20 cellular contexts compared by ENCODE assay signal in genomic region chr1:239315623-239316217, GRCh38.
DNase-seq lines count a peak whose midpoint lies in the region; ATAC-seq, FAIRE-seq and TF ChIP-seq lines count a peak whose summit lies in the region.
"Had no signal": no experiment of that assay in that cellular context is flagged by ENCODE, and none has a peak within 500 bp of the region (broad histone marks: within the 10 kb centered on the region; RNA-seq: fewer than 3 reads in every experiment).

No MANE protein-coding gene starts in this region.

- H3K4me1 ChIP-seq in liver (ENCODE audit: control insufficient read depth in 4 of 4, insufficient read depth in 4 of 4, low read length in 3 of 4): peaks cover 0 to 6% (median 1%) of the 10 kb centered on the region in 4 donors
- no peaks in the 10 kb centered on the region for H3K4me1 ChIP-seq in HepG2 (ENCODE audit: insufficient read depth, low read length)
- no peaks in the 10 kb centered on the region for H3K4me1 ChIP-seq in endocrine pancreas (ENCODE audit: control insufficient read depth, insufficient read depth, low read length)
- peaks cover 0 to 5% (median 2%) of the 10 kb centered on the region in 4 donors for H3K4me1 ChIP-seq in right lobe of liver

- no peak overlapping the region for H3K4me3 Mint-ChIP-seq in activated naive CD4-positive, alpha-beta T cell treated with anti-CD3 and anti-CD28 coated beads, Interleukin-2, amount 10 ng/mL, durations not matched to agents 7 days and 5 days
- H3K4me3 Mint-ChIP-seq: CD4-positive, alpha-beta memory T cell had no signal

- H3K4me1 Mint-ChIP-seq in activated naive CD4-positive, alpha-beta T cell treated with anti-CD3 and anti-CD28 coated beads, Interleukin-2, amount 10 ng/mL, durations not matched to agents 7 days and 5 days: no peaks in the 10 kb centered on the region
- H3K4me1 Mint-ChIP-seq: CD4-positive, alpha-beta memory T cell had no signal

- ATAC-seq in HepG2 (no peak), right lobe of liver (peak; percentile 90 to 96 (median 92)), GM21381 (IDR thresholded peaks at IDR 0.05; ENCODE audit: unreplicated experiment) (no peak)

- no peak overlapping the region for H3K4me2 ChIP-seq in HepG2 (ENCODE audit: low read depth, low read length)
- H3K4me2 ChIP-seq: KMS-11, SK-N-SH had no signal

- POLR2A ChIA-PET in HepG2 (lab: Yijun Ruan, JAX): no interaction called here

- H3K79me2 ChIP-seq in HepG2 (ENCODE audit: insufficient read depth, low read length): no peaks in the 10 kb centered on the region

- H2AFZ ChIP-seq in HepG2 (ENCODE audit: low read length): no peak overlapping the region
- H2AFZ ChIP-seq: GM23248 had no signal

- TF ChIP-seq RAD21 in liver (IDR thresholded peaks at IDR 0.05) (no peak), HepG2 (CRISPR knock-in tag; IDR thresholded peaks at IDR 0.05) (no peak)

- no peaks in the 10 kb centered on the region for H3K36me3 Mint-ChIP-seq in activated naive CD4-positive, alpha-beta T cell treated with anti-CD3 and anti-CD28 coated beads, Interleukin-2, amount 10 ng/mL, durations not matched to agents 7 days and 5 days
- H3K36me3 Mint-ChIP-seq: CD4-positive, alpha-beta memory T cell had no signal

- H3K27ac ChIP-seq in liver (ENCODE audit: low read depth in 1 of 2, low read length in 2 of 2): peak overlapping the region; percentile 7 to 43
- no peak overlapping the region for H3K27ac ChIP-seq in HepG2 (ENCODE audit: extremely low read length, insufficient read depth, low read length)
- peak overlapping the region in 2 of 3 donors; percentile 60 to 75 for H3K27ac ChIP-seq in right lobe of liver
- H3K27ac ChIP-seq: GM23248, KMS-11 had no signal

- TF ChIP-seq POLR2A in HepG2 (IDR thresholded peaks at IDR 0.05; ENCODE audit: insufficient read depth in 1 of 2, low read depth in 2 of 2, low read length in 2 of 2) (no peak), right lobe of liver (IDR thresholded peaks at IDR 0.05) (no peak)

- H3K4me3 ChIP-seq in liver (ENCODE audit: low read depth in 1 of 3, low read length in 3 of 3): peak overlapping the region in 2 of 3 donors; percentile 39 to 41
- no peak overlapping the region for H3K4me3 ChIP-seq in HepG2 (replicated peaks in 1 of 3; ENCODE audit: insufficient read depth in 1 of 3, low read depth in 2 of 3, low read length in 3 of 3)
- H3K4me3 ChIP-seq in endocrine pancreas (ENCODE audit: control insufficient read depth, insufficient read depth, low read length): peak overlapping the region; percentile 73
- H3K4me3 ChIP-seq in right lobe of liver: peak overlapping the region; percentile 29 to 45 (median 39)
- H3K4me3 ChIP-seq: GM23248 had no signal

- no peaks in the 10 kb centered on the region for H3K27me3 Mint-ChIP-seq in activated naive CD4-positive, alpha-beta T cell treated with anti-CD3 and anti-CD28 coated beads, Interleukin-2, amount 10 ng/mL, durations not matched to agents 7 days and 5 days

- in situ Hi-C loops in HepG2 (cut with HindIII; ENCODE audit: extremely low pct_ligation_motif_present, low pct_unique_long_range_greater_than_20kb): no loop called here

- H3K9ac ChIP-seq in liver (ENCODE audit: low read depth in 1 of 2, low read length in 2 of 2) (peak overlapping the region in 1 of 2 donors; percentile 37), HepG2 (ENCODE audit: insufficient read depth, low read depth, low read length) (no peak overlapping the region), endocrine pancreas (ENCODE audit: control insufficient read depth, insufficient read depth, low read length) (no peak overlapping the region)
- H3K9ac ChIP-seq: GM23248, KMS-11, SK-N-SH had no signal

- intact Hi-C loops in HepG2 (cut with micrococcal nuclease; ENCODE audit: unreplicated experiment): no loop called here
- intact Hi-C loops in right lobe of liver (cut with DNase I): no loop called here

- no TSS peak for BruUV-seq in HepG2 (replicated peaks; lab: Mats Ljungman, UMichigan)

- TF ChIP-seq CTCF in liver (IDR thresholded peaks at IDR 0.05; ENCODE audit: low read depth, low read length, missing input control) (no peak), HepG2 (CRISPR knock-in tag; IDR thresholded peaks at IDR 0.05) (no peak), right lobe of liver (IDR thresholded peaks at IDR 0.05) (no peak)

- DNase-seq in HepG2 (ENCODE audit: low spot score) (no peak), right lobe of liver (no peak), NCI-H526 treated with DMSO at 0.1 percent for 48 hours (lab: John Stamatoyannopoulos, UW) (no peak), nucleus accumbens (lab: John Stamatoyannopoulos, UW) (no peak)
- DNase-seq in activated naive CD4-positive, alpha-beta T cell treated with anti-CD3 and anti-CD28 coated beads, Interleukin-2, amount 10 ng/mL, durations not matched to agents 7 days and 5 days: no peak
- DNase-seq: 8988T; CD4-positive, alpha-beta memory T cell; GM23248; HCEC 1CT; NCI-H1092; NCI-H2081 treated with DMSO at 0.1 percent for 48 hours; NCI-H510A; NCI-H82; SHP77; SK-N-SH had no signal

- no peaks in the 10 kb centered on the region for H4K20me1 ChIP-seq in HepG2 (ENCODE audit: insufficient read depth, low read length)

- H3K36me3 ChIP-seq in liver (ENCODE audit: control insufficient read depth in 4 of 4, insufficient read depth in 3 of 4, low read depth in 1 of 4, low read length in 3 of 4) (no peaks in the 10 kb centered on the region), HepG2 (replicated peaks in 1 of 2; ENCODE audit: control insufficient read depth in 1 of 2, insufficient read depth in 2 of 2, low read length in 2 of 2) (no peaks in the 10 kb centered on the region), endocrine pancreas (ENCODE audit: control insufficient read depth, insufficient read depth, low read length) (no peaks in the 10 kb centered on the region), right lobe of liver (no peaks in the 10 kb centered on the region)

- H3K27ac Mint-ChIP-seq in activated naive CD4-positive, alpha-beta T cell treated with anti-CD3 and anti-CD28 coated beads, Interleukin-2, amount 10 ng/mL, durations not matched to agents 7 days and 5 days: no peak overlapping the region
- H3K27ac Mint-ChIP-seq: CD4-positive, alpha-beta memory T cell had no signal

- CTCF ChIA-PET in HepG2 (lab: Yijun Ruan, JAX; ENCODE audit: low intra/inter-chr PET ratio, low total read pairs): no interaction called here
- CTCF ChIA-PET in activated naive CD4-positive, alpha-beta T cell treated with anti-CD3 and anti-CD28 coated beads, Interleukin-2, amount 10 ng/mL, durations not matched to agents 7 days and 5 days (lab: Charles Lee): no interaction called here

- no peak for FAIRE-seq in HepG2 (lab: Jason Lieb, UNC)
- FAIRE-seq: GM19239 had no signal

- H3K9me3 Mint-ChIP-seq in activated naive CD4-positive, alpha-beta T cell treated with anti-CD3 and anti-CD28 coated beads, Interleukin-2, amount 10 ng/mL, durations not matched to agents 7 days and 5 days: no peaks in the 10 kb centered on the region

- H3K27me3 ChIP-seq in liver (ENCODE audit: control insufficient read depth in 4 of 4, insufficient read depth in 4 of 4, low read length in 3 of 4) (no peaks in the 10 kb centered on the region), HepG2 (ENCODE audit: control insufficient read depth in 1 of 2, insufficient read depth in 2 of 2, low read length in 2 of 2) (no peaks in the 10 kb centered on the region), endocrine pancreas (ENCODE audit: control insufficient read depth, insufficient read depth, low read length) (no peaks in the 10 kb centered on the region), right lobe of liver (no peaks in the 10 kb centered on the region)

- 49% methylated on average over 3 of the region's 3 CpGs for WGBS in liver
- 4% methylated on average over 3 of the region's 3 CpGs for WGBS in HepG2 (ENCODE audit: low lambda C conversion rate)
- WGBS in right lobe of liver (ENCODE audit: insufficient coverage, low coverage, low lambda C conversion rate, missing lambda C conversion rate): 44% methylated on average over 3 of the region's 3 CpGs

- H3K9me3 ChIP-seq in liver (ENCODE audit: control insufficient read depth in 4 of 4, low read length in 3 of 4) (no peaks in the 10 kb centered on the region), HepG2 (ENCODE audit: low read length) (peaks cover 85% of the 10 kb centered on the region), endocrine pancreas (ENCODE audit: control insufficient read depth, low read length) (no peaks in the 10 kb centered on the region), right lobe of liver (no peaks in the 10 kb centered on the region)
- H3K9me3 ChIP-seq: SK-N-SH had no signal

- TF ChIP-seq EP300 in HepG2 (IDR thresholded peaks at IDR 0.05; ENCODE audit: low read depth in 2 of 2, low read length in 2 of 2) (no peak), HepG2 (CRISPR knock-in tag; IDR thresholded peaks at IDR 0.05; ENCODE audit: borderline replicate concordance) (no peak)

TF ChIP-seq in liver, 16 proteins besides CTCF, POLR2A, EP300 and RAD21 (continues in another document):
- TF ChIP-seq YY1 (IDR thresholded peaks at IDR 0.05) (no peak), FOXA1 (IDR thresholded peaks at IDR 0.05) (no peak), HNF4G (IDR thresholded peaks at IDR 0.05) (no peak), EGR1 (IDR thresholded peaks at IDR 0.05; ENCODE audit: low read depth in 2 of 2) (no peak)

Comparison
In these comparisons a context has a peak if more than half of its experiments do, and no peak if none do; other contexts are left out.
1. H3K4me3 ChIP-seq: peak in liver (2 of 3), endocrine pancreas (single experiment) and right lobe of liver (3 of 3); none in HepG2 (0 of 3).
2. ATAC-seq: peak in right lobe of liver (4 of 4); none in HepG2 (single experiment) and GM21381 (single experiment).